Comparison of ENCODE assay signal across 11 cellular contexts in the genomic region with DNA sequence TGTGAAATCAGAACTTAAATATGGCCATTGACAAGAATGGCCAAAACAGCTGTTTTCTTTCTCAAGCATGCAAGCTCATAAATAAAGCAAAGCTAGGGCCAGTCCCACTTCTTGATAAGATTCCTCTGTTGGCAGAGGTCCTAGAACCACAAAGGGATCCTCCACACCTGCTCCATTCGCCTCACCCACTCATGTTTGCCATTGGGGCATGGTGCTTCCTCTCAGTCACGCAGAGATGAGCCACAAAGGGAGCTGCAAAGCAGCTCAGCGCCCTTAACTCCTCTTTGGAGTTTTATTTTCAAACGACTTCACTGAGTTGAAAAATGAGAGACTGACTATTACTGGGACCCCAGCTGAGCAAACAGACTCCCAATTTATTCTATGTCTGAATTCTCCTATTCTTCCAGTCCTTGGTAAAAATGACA. TPM values are rescaled to one million over a fixed set of nuclear protein-coding genes. Genes with fewer than 3 reads are reported as not detected.
DNase-seq lines count a peak whose midpoint lies in the region; FAIRE-seq and TF ChIP-seq lines count a peak whose summit lies in the region.
"Had no signal": no experiment of that assay in that cellular context is flagged by ENCODE, and none has a peak within 500 bp of the region (broad histone marks: within the 10 kb centered on the region; RNA-seq: fewer than 3 reads in every experiment).

No MANE protein-coding gene starts in this region.

- H3K27ac Mint-ChIP-seq in type B pancreatic cell, result peak overlapping the region; percentile 45
- H3K27ac Mint-ChIP-seq: activated naive CD8-positive, alpha-beta T cell; WTC11 had no signal

- H3K4me3 Mint-ChIP-seq in type B pancreatic cell, result peak overlapping the region; percentile 17
- H3K4me3 Mint-ChIP-seq: activated naive CD8-positive, alpha-beta T cell; WTC11 had no signal

- no peaks in the 10 kb centered on the region for H3K9me3 Mint-ChIP-seq in type B pancreatic cell
- H3K9me3 Mint-ChIP-seq: WTC11 had no signal

- FAIRE-seq in GM12891 (lab: Jason Lieb, UNC), result no peak

- H3K27me3 Mint-ChIP-seq in type B pancreatic cell, result no peaks in the 10 kb centered on the region
- H3K27me3 Mint-ChIP-seq: activated naive CD8-positive, alpha-beta T cell had no signal

- DNase-seq in NCI-H128 (lab: John Stamatoyannopoulos, UW; ENCODE audit: unreplicated experiment) (peak; percentile 86), SHP77 (lab: John Stamatoyannopoulos, UW) (peak; percentile 81 to 90), inferior parietal cortex (ENCODE audit: extremely low spot score) (peak; percentile 38), type B pancreatic cell (ENCODE audit: extremely low spot score, unreplicated experiment) (no peak), EL (no peak), GM12891 (ENCODE audit: insufficient read length, low spot score) (no peak), epidermal melanocyte (ENCODE audit: insufficient read length, low spot score) (no peak)
- DNase-seq: gastrocnemius medialis, NCI-H524 treated with DMSO at 0.1 percent for 48 hours had no signal

- no peak for TF ChIP-seq POLR2A in GM12891 (IDR thresholded peaks at IDR 0.05; ENCODE audit: low read depth, low read length)

- H3K4me1 Mint-ChIP-seq in type B pancreatic cell (ENCODE audit: unreplicated experiment), result peaks cover 32% of the 10 kb centered on the region

- TF ChIP-seq CTCF in type B pancreatic cell (conservative IDR thresholded peaks at IDR 0.05), result no peak

- peaks cover 19% of the 10 kb centered on the region for H3K36me3 Mint-ChIP-seq in type B pancreatic cell
- H3K36me3 Mint-ChIP-seq: activated naive CD8-positive, alpha-beta T cell had no signal

TF ChIP-seq in GM12891, 5 proteins besides CTCF, POLR2A, EP300 and RAD21:
- TF ChIP-seq SPI1 (IDR thresholded peaks at IDR 0.05; ENCODE audit: low read depth, low read length) (no peak), POLR2AphosphoS5 (IDR thresholded peaks at IDR 0.05; ENCODE audit: low read depth, low read length) (no peak), TAF1 (IDR thresholded peaks at IDR 0.05; ENCODE audit: low read depth, low read length) (no peak), POU2F2 (IDR thresholded peaks at IDR 0.05; ENCODE audit: low read depth, low read length) (no peak), PAX5 (IDR thresholded peaks at IDR 0.05; ENCODE audit: insufficient read depth, low read length, severe bottlenecking) (no peak)

RNA-seq across cellular contexts. Expression of gene MANSC1, which starts 16.6 kb away (rescaled TPM):
- 16.8 and 77.1 TPM in 2 replicates for total RNA-seq in type B pancreatic cell (ENCODE audit: low replicate concordance)
- 0.27 TPM for polyA plus RNA-seq in GM12891 (2012; ENCODE audit: low read depth, missing spikeins)

RNA-seq across cellular contexts. Expression of gene BORCS5, which starts 23.5 kb away (rescaled TPM):
- total RNA-seq in type B pancreatic cell (ENCODE audit: low replicate concordance), result 14.4 and 20.1 TPM in 2 replicates
- 11.6 TPM for polyA plus RNA-seq in GM12891 (2012; ENCODE audit: low read depth, missing spikeins)

Comparison
In these comparisons a context has a peak if more than half of its experiments do, and no peak if none do; other contexts are left out.
1. DNase-seq: peak in NCI-H128 (single experiment), SHP77 (2 of 2) and inferior parietal cortex (single experiment); none in type B pancreatic cell (single experiment), EL (single experiment), GM12891 (single experiment) and epidermal melanocyte (single experiment).